1 cellular context compared by ENCODE assay signal in the genomic region with DNA sequence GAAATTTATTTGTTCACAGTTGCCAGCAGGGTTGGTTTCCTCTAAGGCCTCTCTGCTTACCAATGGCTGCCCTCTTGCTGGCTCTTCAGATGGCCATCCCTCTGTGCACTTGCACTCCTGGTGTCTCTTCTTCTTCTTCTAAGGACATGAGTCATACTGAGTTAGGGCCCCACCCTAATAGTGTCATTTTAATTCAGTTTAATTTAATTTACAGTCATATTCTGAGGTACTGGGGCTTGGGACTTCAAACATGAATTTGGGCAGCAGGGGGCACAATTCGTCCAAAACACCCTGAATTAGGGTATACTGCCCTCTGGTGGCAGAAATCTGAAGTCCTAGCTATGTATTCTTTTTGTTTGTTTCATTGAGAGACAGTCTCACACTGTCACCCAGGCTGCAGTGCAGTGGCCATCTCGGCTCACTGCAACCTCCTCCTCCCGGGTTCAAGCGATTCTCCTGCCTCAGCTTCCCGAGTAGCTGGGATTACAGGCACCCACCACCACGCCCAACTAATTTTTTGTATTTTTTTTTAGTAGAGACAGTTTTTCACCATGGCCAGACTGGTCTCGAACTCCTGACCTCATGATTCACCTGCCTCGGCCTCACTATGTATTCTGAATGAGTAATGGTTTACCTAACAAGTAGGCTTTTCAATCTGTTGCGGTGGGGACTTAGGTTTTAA.
TF ChIP-seq lines count a peak whose summit lies in the region.

No MANE protein-coding gene starts in this region.

TF ChIP-seq in SK-N-SH, 30 proteins besides CTCF, POLR2A, EP300 and RAD21 (continued from another document):
- TF ChIP-seq, protein P1, sequence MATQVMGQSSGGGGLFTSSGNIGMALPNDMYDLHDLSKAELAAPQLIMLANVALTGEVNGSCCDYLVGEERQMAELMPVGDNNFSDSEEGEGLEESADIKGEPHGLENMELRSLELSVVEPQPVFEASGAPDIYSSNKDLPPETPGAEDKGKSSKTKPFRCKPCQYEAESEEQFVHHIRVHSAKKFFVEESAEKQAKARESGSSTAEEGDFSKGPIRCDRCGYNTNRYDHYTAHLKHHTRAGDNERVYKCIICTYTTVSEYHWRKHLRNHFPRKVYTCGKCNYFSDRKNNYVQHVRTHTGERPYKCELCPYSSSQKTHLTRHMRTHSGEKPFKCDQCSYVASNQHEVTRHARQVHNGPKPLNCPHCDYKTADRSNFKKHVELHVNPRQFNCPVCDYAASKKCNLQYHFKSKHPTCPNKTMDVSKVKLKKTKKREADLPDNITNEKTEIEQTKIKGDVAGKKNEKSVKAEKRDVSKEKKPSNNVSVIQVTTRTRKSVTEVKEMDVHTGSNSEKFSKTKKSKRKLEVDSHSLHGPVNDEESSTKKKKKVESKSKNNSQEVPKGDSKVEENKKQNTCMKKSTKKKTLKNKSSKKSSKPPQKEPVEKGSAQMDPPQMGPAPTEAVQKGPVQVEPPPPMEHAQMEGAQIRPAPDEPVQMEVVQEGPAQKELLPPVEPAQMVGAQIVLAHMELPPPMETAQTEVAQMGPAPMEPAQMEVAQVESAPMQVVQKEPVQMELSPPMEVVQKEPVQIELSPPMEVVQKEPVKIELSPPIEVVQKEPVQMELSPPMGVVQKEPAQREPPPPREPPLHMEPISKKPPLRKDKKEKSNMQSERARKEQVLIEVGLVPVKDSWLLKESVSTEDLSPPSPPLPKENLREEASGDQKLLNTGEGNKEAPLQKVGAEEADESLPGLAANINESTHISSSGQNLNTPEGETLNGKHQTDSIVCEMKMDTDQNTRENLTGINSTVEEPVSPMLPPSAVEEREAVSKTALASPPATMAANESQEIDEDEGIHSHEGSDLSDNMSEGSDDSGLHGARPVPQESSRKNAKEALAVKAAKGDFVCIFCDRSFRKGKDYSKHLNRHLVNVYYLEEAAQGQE (IDR thresholded peaks at IDR 0.05; ENCODE audit: low read depth, low read length), result no peak
- TF ChIP-seq EZH2phosphoT487 (IDR thresholded peaks at IDR 0.05; ENCODE audit: borderline replicate concordance, low read depth), result no peak
- no peak for TF ChIP-seq FOSL2 (IDR thresholded peaks at IDR 0.05; ENCODE audit: borderline replicate concordance, low read depth)
